Comparison of ENCODE assay signal across 13 cellular contexts in genomic region chr12:120197542-120197887, GRCh38. TPM values are rescaled to one million over a fixed set of nuclear protein-coding genes. Genes with fewer than 3 reads are reported as not detected.
DNase-seq lines count a peak whose midpoint lies in the region; ATAC-seq and TF ChIP-seq lines count a peak whose summit lies in the region.
"Had no signal": no experiment of that assay in that cellular context is flagged by ENCODE, and none has a peak within 500 bp of the region (broad histone marks: within the 10 kb centered on the region; RNA-seq: fewer than 3 reads in every experiment).

No MANE protein-coding gene starts in this region.

- H3K9me3 Mint-ChIP-seq in activated CD4-positive, alpha-beta T cell treated with anti-CD3 and anti-CD28 coated beads, Interleukin-2, amount 10 ng/mL, durations not matched to agents 24 days and 14 days, result no peaks in the 10 kb centered on the region
- no peaks in the 10 kb centered on the region for H3K9me3 Mint-ChIP-seq in activated T-helper 1 cell treated with anti-CD3 and anti-CD28 coated beads, Interleukin-12 subunit alpha, Interleukin-12 subunit beta, Interleukin-2, Interleukin-4 antibody, amounts not matched to agents 30 ng/mL and 10 ng/mL and 1 ng/mL, durations not matched to agents 14 hours and 24 hours and 36 hours

- H2BK120ac ChIP-seq in IMR-90 (ENCODE audit: low read depth, low read length), result no peak overlapping the region

- WGBS in IMR-90 (ENCODE audit: extremely low coverage in 2 of 2, insufficient read length in 1 of 2), 2 experiments, result no CpG with 5 or more reads among the region's 4 CpGs

- H3K4me1 ChIP-seq in IMR-90 (ENCODE audit: control insufficient read depth, insufficient read depth, low read length) (peaks cover 10% of the 10 kb centered on the region), osteoblast (ENCODE audit: insufficient read depth, low read length) (peaks cover 44% of the 10 kb centered on the region), right atrium auricular region (peaks cover 0 to 38% of the 10 kb centered on the region in 2 donors)

- H4K5ac ChIP-seq in IMR-90 (ENCODE audit: low read depth, low read length), result no peak overlapping the region

- no peak overlapping the region for H3K14ac ChIP-seq in IMR-90 (replicated peaks; ENCODE audit: low read depth, low read length)

- intact Hi-C loops in activated CD4-positive, alpha-beta T cell treated with anti-CD3 and anti-CD28 coated beads, Interleukin-2, amount 10 ng/mL, durations not matched to agents 24 days and 14 days (cut with micrococcal nuclease), result no loop called here
- intact Hi-C loops in IMR-90 (cut with micrococcal nuclease), result no loop called here
- intact Hi-C loops in activated T-helper 1 cell treated with anti-CD3 and anti-CD28 coated beads, Interleukin-12 subunit alpha, Interleukin-12 subunit beta, Interleukin-2, Interleukin-4 antibody, amounts not matched to agents 30 ng/mL and 10 ng/mL and 1 ng/mL, durations not matched to agents 14 hours and 24 hours and 36 hours (cut with micrococcal nuclease), result no loop called here

- H2AFZ ChIP-seq in IMR-90 (replicated peaks; ENCODE audit: low read length, poor library complexity) (no peak overlapping the region), osteoblast (ENCODE audit: low read length) (no peak overlapping the region)

- H3K4me3 ChIP-seq in IMR-90 (ENCODE audit: insufficient read depth, low read depth, low read length), result no peak overlapping the region
- no peak overlapping the region for H3K4me3 ChIP-seq in osteoblast (ENCODE audit: insufficient read depth, low read length)
- H3K4me3 ChIP-seq in right atrium auricular region, result no peak overlapping the region
- H3K4me3 ChIP-seq: spleen had no signal

- H3K4me3 Mint-ChIP-seq in activated CD4-positive, alpha-beta T cell treated with anti-CD3 and anti-CD28 coated beads, Interleukin-2, amount 10 ng/mL, durations not matched to agents 24 days and 14 days, result peak overlapping the region; percentile 58
- peak overlapping the region; percentile 74 for H3K4me3 Mint-ChIP-seq in activated T-helper 1 cell treated with anti-CD3 and anti-CD28 coated beads, Interleukin-12 subunit alpha, Interleukin-12 subunit beta, Interleukin-2, Interleukin-4 antibody, amounts not matched to agents 30 ng/mL and 10 ng/mL and 1 ng/mL, durations not matched to agents 14 hours and 24 hours and 36 hours

- H3K9me3 ChIP-seq in IMR-90 (ENCODE audit: control insufficient read depth, insufficient read depth, low read length) (no peaks in the 10 kb centered on the region), osteoblast (ENCODE audit: low read depth, low read length) (no peaks in the 10 kb centered on the region), right atrium auricular region (no peaks in the 10 kb centered on the region)
- H3K9me3 ChIP-seq: spleen had no signal

- H3K36me3 ChIP-seq in IMR-90 (ENCODE audit: control insufficient read depth, insufficient read depth, low read length) (peaks cover 38% of the 10 kb centered on the region), osteoblast (ENCODE audit: insufficient read depth, low read length) (peaks cover 42% of the 10 kb centered on the region), right atrium auricular region (peaks cover 39% of the 10 kb centered on the region)

- in situ Hi-C loops in IMR-90 (cut with MboI; ENCODE audit: low sequenced_read_pairs), result no loop called here

- CTCF ChIA-PET in IMR-90 (lab: Yijun Ruan, JAX) (interaction anchor here (1.0 kb wide), 1 partner anchor 31 kb away, joined by 3 read pairs; no protein-coding TSS in a partner anchor), GM10248 (lab: Yijun Ruan, JAX) (no interaction called here)

- H3K27me3 ChIP-seq in IMR-90 (ENCODE audit: control insufficient read depth, insufficient read depth, low read length) (no peaks in the 10 kb centered on the region), osteoblast (ENCODE audit: insufficient read depth, low read length) (no peaks in the 10 kb centered on the region), right atrium auricular region (no peaks in the 10 kb centered on the region)
- H3K27me3 ChIP-seq: spleen had no signal

- no peak overlapping the region for H3K9ac ChIP-seq in IMR-90 (ENCODE audit: low read depth, low read length)

- H2BK5ac ChIP-seq in IMR-90 (ENCODE audit: low read depth, low read length, poor library complexity, severe bottlenecking), result no peak overlapping the region

- no peak overlapping the region for H3K27ac ChIP-seq in IMR-90 (ENCODE audit: insufficient read depth, low read length)
- peak overlapping the region; percentile 42 for H3K27ac ChIP-seq in osteoblast (ENCODE audit: low read depth, low read length)
- H3K27ac ChIP-seq in right atrium auricular region, result no peak overlapping the region
- H3K27ac ChIP-seq: spleen had no signal

- peaks cover 75% of the 10 kb centered on the region for H3K79me2 ChIP-seq in osteoblast (ENCODE audit: insufficient read depth, low read length)

- no peak overlapping the region for H3K4ac ChIP-seq in IMR-90 (ENCODE audit: low read depth, low read length)

- H3K27ac Mint-ChIP-seq in activated CD4-positive, alpha-beta T cell treated with anti-CD3 and anti-CD28 coated beads, Interleukin-2, amount 10 ng/mL, durations not matched to agents 24 days and 14 days, result peak overlapping the region; percentile 34
- H3K27ac Mint-ChIP-seq in activated T-helper 1 cell treated with anti-CD3 and anti-CD28 coated beads, Interleukin-12 subunit alpha, Interleukin-12 subunit beta, Interleukin-2, Interleukin-4 antibody, amounts not matched to agents 30 ng/mL and 10 ng/mL and 1 ng/mL, durations not matched to agents 14 hours and 24 hours and 36 hours, result no peak overlapping the region

- BruUV-seq in IMR-90 (replicated peaks; lab: Mats Ljungman, UMichigan), result no TSS peak

- no peak for TF ChIP-seq CTCF in IMR-90 (conservative IDR thresholded peaks at IDR 0.05; ENCODE audit: low read depth, low read length)
- TF ChIP-seq CTCF in osteoblast (IDR thresholded peaks at IDR 0.05; ENCODE audit: extremely low read depth, low read depth, low read length), result no peak
- no peak for TF ChIP-seq CTCF in GM10248 (IDR thresholded peaks at IDR 0.05; ENCODE audit: control extremely low read depth, extremely low read depth, low read depth, missing control alignments)
- TF ChIP-seq CTCF in right atrium auricular region (IDR thresholded peaks at IDR 0.05), result no peak

- TF ChIP-seq RAD21 in IMR-90 (IDR thresholded peaks at IDR 0.05; ENCODE audit: low read length), result no peak

- H3K23ac ChIP-seq in IMR-90 (ENCODE audit: low read depth, low read length), result no peak overlapping the region

- peaks cover 7 to 58% of the 10 kb centered on the region in 2 experiments for H3K79me1 ChIP-seq in IMR-90 (ENCODE audit: low read depth in 1 of 2, low read length in 2 of 2)

- peaks cover 41% of the 10 kb centered on the region for H4K20me1 ChIP-seq in IMR-90 (ENCODE audit: insufficient read depth, low read length)
- peaks cover 42% of the 10 kb centered on the region for H4K20me1 ChIP-seq in osteoblast (ENCODE audit: insufficient read depth, low read length)

- POLR2A ChIA-PET in IMR-90 (lab: Charles Lee; ENCODE audit: unreplicated experiment) (no interaction called here), GM10248 (lab: Yijun Ruan, JAX) (interaction anchor here (0.6 to 6.4 kb wide), 6 partner anchors 10 to 1603 kb away, joined by 4 to 97 read pairs (median 4); partner anchors contain the start of genes RAB35, RNU4-1 and RNU4-2)

- H3K9me1 ChIP-seq in IMR-90 (ENCODE audit: insufficient read depth, low read length), result 0 out of 2 replicates have a peak, but pooled peaks cover 7% of the 10 kb centered on the region

- H3K27me3 Mint-ChIP-seq in activated CD4-positive, alpha-beta T cell treated with anti-CD3 and anti-CD28 coated beads, Interleukin-2, amount 10 ng/mL, durations not matched to agents 24 days and 14 days, result no peaks in the 10 kb centered on the region
- no peaks in the 10 kb centered on the region for H3K27me3 Mint-ChIP-seq in activated T-helper 1 cell treated with anti-CD3 and anti-CD28 coated beads, Interleukin-12 subunit alpha, Interleukin-12 subunit beta, Interleukin-2, Interleukin-4 antibody, amounts not matched to agents 30 ng/mL and 10 ng/mL and 1 ng/mL, durations not matched to agents 14 hours and 24 hours and 36 hours (ENCODE audit: insufficient read depth)

- dilution Hi-C loops in IMR-90 (cut with HindIII; ENCODE audit: low sequenced_read_pairs, unreplicated experiment), result no loop called here

- no peak for DNase-seq in activated CD4-positive, alpha-beta T cell treated with anti-CD3 and anti-CD28 coated beads, Interleukin-2, amount 10 ng/mL, durations not matched to agents 24 days and 14 days
- no peak for DNase-seq in activated CD4-positive, alpha-beta T cell treated with anti-CD3 and anti-CD28 coated beads for 1 hour
- no peak for DNase-seq in IMR-90
- DNase-seq in activated T-helper 1 cell treated with anti-CD3 and anti-CD28 coated beads, Interleukin-12 subunit alpha, Interleukin-12 subunit beta, Interleukin-2, Interleukin-4 antibody, amounts not matched to agents 30 ng/mL and 10 ng/mL and 1 ng/mL, durations not matched to agents 14 hours and 24 hours and 36 hours (ENCODE audit: low spot score), result no peak
- no peak for DNase-seq in osteoblast (ENCODE audit: insufficient read length, low spot score, missing footprints)
- DNase-seq in islet precursor cell, result no peak
- no peak for DNase-seq in GM10248 (ENCODE audit: extremely low spot score)
- DNase-seq in right atrium auricular region (ENCODE audit: low spot score), result no peak
- DNase-seq: caudate nucleus, NCI-H1105, NCI-H2227 treated with DMSO at 0.1 percent for 48 hours, Right ventricle myocardium superior, spleen had no signal

- H3K4me2 ChIP-seq in IMR-90 (ENCODE audit: low read depth, low read length) (no peak overlapping the region), osteoblast (ENCODE audit: insufficient read depth, low read length) (peak overlapping the region; percentile 44)

- H2BK15ac ChIP-seq in IMR-90 (ENCODE audit: low read depth, low read length), result no peak overlapping the region

- no peak overlapping the region for H2AK9ac ChIP-seq in IMR-90 (replicated peaks; ENCODE audit: low read depth, low read length, poor library complexity)

- no peak overlapping the region for H3K56ac ChIP-seq in IMR-90 (ENCODE audit: extremely low read depth, insufficient read depth, low read length)

- no peak overlapping the region for H2AK5ac ChIP-seq in IMR-90 (ENCODE audit: low read depth, low read length)

- H3K18ac ChIP-seq in IMR-90 (ENCODE audit: low read depth, low read length), result no peak overlapping the region

- no peak overlapping the region for H2BK20ac ChIP-seq in IMR-90 (ENCODE audit: low read depth, low read length)

- no peak overlapping the region for H4K91ac ChIP-seq in IMR-90 (ENCODE audit: insufficient read depth, low read depth, low read length)

- H3K36me3 Mint-ChIP-seq in activated CD4-positive, alpha-beta T cell treated with anti-CD3 and anti-CD28 coated beads, Interleukin-2, amount 10 ng/mL, durations not matched to agents 24 days and 14 days (ENCODE audit: low read depth), result peaks cover 56% of the 10 kb centered on the region
- H3K36me3 Mint-ChIP-seq in activated T-helper 1 cell treated with anti-CD3 and anti-CD28 coated beads, Interleukin-12 subunit alpha, Interleukin-12 subunit beta, Interleukin-2, Interleukin-4 antibody, amounts not matched to agents 30 ng/mL and 10 ng/mL and 1 ng/mL, durations not matched to agents 14 hours and 24 hours and 36 hours (ENCODE audit: low read depth), result peaks cover 56% of the 10 kb centered on the region

- ATAC-seq in IMR-90 (ENCODE audit: low read depth), result no peak

- TF ChIP-seq POLR2A in IMR-90 (IDR thresholded peaks at IDR 0.05; ENCODE audit: low read depth, low read length), result 0 out of 2 replicates have a peak, but pooled peaks have one; percentile 20

- H3K4me1 Mint-ChIP-seq in activated CD4-positive, alpha-beta T cell treated with anti-CD3 and anti-CD28 coated beads, Interleukin-2, amount 10 ng/mL, durations not matched to agents 24 days and 14 days, result peaks cover 36% of the 10 kb centered on the region
- H3K4me1 Mint-ChIP-seq in activated T-helper 1 cell treated with anti-CD3 and anti-CD28 coated beads, Interleukin-12 subunit alpha, Interleukin-12 subunit beta, Interleukin-2, Interleukin-4 antibody, amounts not matched to agents 30 ng/mL and 10 ng/mL and 1 ng/mL, durations not matched to agents 14 hours and 24 hours and 36 hours (ENCODE audit: low read depth), result peaks cover 54% of the 10 kb centered on the region

- no peak overlapping the region; a peak in 1 of 4 replicates for H4K8ac ChIP-seq in IMR-90 (ENCODE audit: low read depth in 2 of 2, low read length in 2 of 2)

RNA-seq across cellular contexts. Expression of gene GCN1, which starts 3.0 kb away (rescaled TPM):
- 169 and 176 TPM in 2 replicates for total RNA-seq in activated CD4-positive, alpha-beta T cell treated with anti-CD3 and anti-CD28 coated beads, Interleukin-2, amount 10 ng/mL, durations not matched to agents 24 days and 14 days
- total RNA-seq in IMR-90 (2012; rRNA removed), result 65.8 and 77.6 TPM in 2 replicates
- polyA plus RNA-seq in IMR-90 (2012; rRNA removed), result 57.8 and 76.1 TPM in 2 replicates
- polyA plus RNA-seq in IMR-90 (2012; cell fraction: cytosol; rRNA removed), result 28.3 and 50.4 TPM in 2 replicates
- polyA plus RNA-seq in IMR-90 (2012; cell fraction: nucleus; rRNA removed; ENCODE audit: low replicate concordance), result 74.2 and 147 TPM in 2 replicates
- total RNA-seq in activated T-helper 1 cell treated with anti-CD3 and anti-CD28 coated beads, Interleukin-12 subunit alpha, Interleukin-12 subunit beta, Interleukin-2, Interleukin-4 antibody, amounts not matched to agents 30 ng/mL and 10 ng/mL and 1 ng/mL, durations not matched to agents 14 hours and 24 hours and 36 hours, result 164 and 173 TPM in 2 replicates
- total RNA-seq in osteoblast, result 103 and 143 TPM in 2 replicates
- 10 to 100 TPM; 28.3 to 36.0 TPM for total RNA-seq in right atrium auricular region

RNA-seq across cellular contexts. Expression of gene RPLP0, which starts 3.4 kb away (rescaled TPM):
- 2,659 and 2,699 TPM in 2 replicates for total RNA-seq in activated CD4-positive, alpha-beta T cell treated with anti-CD3 and anti-CD28 coated beads, Interleukin-2, amount 10 ng/mL, durations not matched to agents 24 days and 14 days
- total RNA-seq in IMR-90 (2012; rRNA removed), result 4,496 and 5,401 TPM in 2 replicates
- polyA plus RNA-seq in IMR-90 (2012; rRNA removed), result 5,590 and 6,356 TPM in 2 replicates
- 2,244 and 4,987 TPM in 2 replicates for polyA plus RNA-seq in IMR-90 (2012; cell fraction: cytosol; rRNA removed)
- 1,556 and 2,037 TPM in 2 replicates for polyA plus RNA-seq in IMR-90 (2012; cell fraction: nucleus; rRNA removed; ENCODE audit: low replicate concordance)
- total RNA-seq in activated T-helper 1 cell treated with anti-CD3 and anti-CD28 coated beads, Interleukin-12 subunit alpha, Interleukin-12 subunit beta, Interleukin-2, Interleukin-4 antibody, amounts not matched to agents 30 ng/mL and 10 ng/mL and 1 ng/mL, durations not matched to agents 14 hours and 24 hours and 36 hours, result 2,459 and 2,531 TPM in 2 replicates
- 2,042 and 2,075 TPM in 2 replicates for total RNA-seq in osteoblast
- 1,000 to 10,000 TPM in 1 of 2 donors, 100 to 1,000 TPM in 1; 846 to 1,862 TPM for total RNA-seq in right atrium auricular region
